In genomic region chr9:120362446-120362845, GRCh38 we compare ENCODE assay signal across 18 cellular contexts.
DNase-seq lines count a peak whose midpoint lies in the region; ATAC-seq, FAIRE-seq and TF ChIP-seq lines count a peak whose summit lies in the region.
"Had no signal": no experiment of that assay in that cellular context is flagged by ENCODE, and none has a peak within 500 bp of the region (broad histone marks: within the 10 kb centered on the region; RNA-seq: fewer than 3 reads in every experiment).

No MANE protein-coding gene starts in this region.

- H4K20me1 ChIP-seq in astrocyte (ENCODE audit: insufficient read depth, low read length): no peaks in the 10 kb centered on the region

- no peak overlapping the region for H3K4me3 Mint-ChIP-seq in astrocyte (ENCODE audit: unreplicated experiment)

- no peak overlapping the region for H3K4me2 ChIP-seq in astrocyte (ENCODE audit: low read length)
- H3K4me2 ChIP-seq: PC-9 had no signal

- H3K4me3 ChIP-seq in astrocyte (ENCODE audit: insufficient read depth, low read depth, low read length) (no peak overlapping the region), foreskin fibroblast (ENCODE audit: low read depth in 1 of 2, low read length in 2 of 2) (no peak overlapping the region)
- H3K4me3 ChIP-seq: GM12878, PC-9 had no signal

- DNase-seq in HCEC 1CT (peak; percentile 42), astrocyte (ENCODE audit: low read depth) (peak; percentile 19), foreskin fibroblast (peak; percentile 62 to 69), renal cortical epithelial cell (ENCODE audit: low read depth) (peak; percentile 91), ecto neural progenitor cell (ENCODE audit: low spot score) (no peak), NCI-H187 (lab: John Stamatoyannopoulos, UW) (no peak)
- DNase-seq: C1 segment of cervical spinal cord, KBM-7, NCI-H1092 treated with DMSO at 0.1 percent for 48 hours, NCI-H1694, NCI-H345, PC-9, Right ventricle myocardium superior had no signal

- H3K4me1 Mint-ChIP-seq in astrocyte (ENCODE audit: low read depth, unreplicated experiment): peaks cover 28% of the 10 kb centered on the region

- H3K9me3 ChIP-seq in astrocyte (ENCODE audit: insufficient read depth, low read depth, low read length): no peaks in the 10 kb centered on the region

- H3K27ac Mint-ChIP-seq in astrocyte (ENCODE audit: unreplicated experiment): no peak overlapping the region

- no peaks in the 10 kb centered on the region for H3K36me3 Mint-ChIP-seq in astrocyte (ENCODE audit: low read depth, unreplicated experiment)

- no peak for FAIRE-seq in astrocyte (lab: Jason Lieb, UNC)
- FAIRE-seq: GM12878, GM18507 had no signal

- ATAC-seq in GM21526 (IDR thresholded peaks at IDR 0.05; ENCODE audit: low FRiP score, unreplicated experiment): no peak
- ATAC-seq: GM12878, SK-N-SH treated with all-trans-retinoic acid at 6 μM for 48 hours had no signal

- no peak overlapping the region for H3K9ac ChIP-seq in astrocyte (ENCODE audit: low read length)

- no peaks in the 10 kb centered on the region for H3K79me2 ChIP-seq in astrocyte (ENCODE audit: insufficient read depth, low read length)

- no peak overlapping the region for H2AFZ ChIP-seq in astrocyte (ENCODE audit: low read depth, low read length)
- H2AFZ ChIP-seq: PC-9 had no signal

- no peaks in the 10 kb centered on the region for H3K27me3 Mint-ChIP-seq in astrocyte (ENCODE audit: low read depth, unreplicated experiment)

- peaks cover 11% of the 10 kb centered on the region for H3K9me3 Mint-ChIP-seq in astrocyte (ENCODE audit: unreplicated experiment)

- TF ChIP-seq CTCF in astrocyte (IDR thresholded peaks at IDR 0.05; ENCODE audit: insufficient read depth, low read depth, low read length) (no peak), foreskin fibroblast (IDR thresholded peaks at IDR 0.05; ENCODE audit: low read depth, low read length) (no peak)

- no peaks in the 10 kb centered on the region for H3K36me3 ChIP-seq in astrocyte (ENCODE audit: insufficient read depth, low read length)

- H3K27ac ChIP-seq in astrocyte (ENCODE audit: low read depth, low read length): no peak overlapping the region
- H3K27ac ChIP-seq: HL-60, PC-9 had no signal

- H3K4me1 ChIP-seq in astrocyte (ENCODE audit: insufficient read depth, low read length): peaks cover 7% of the 10 kb centered on the region

- H3K27me3 ChIP-seq in astrocyte (ENCODE audit: insufficient read depth, low read length): no peaks in the 10 kb centered on the region

Comparison
In these comparisons a context has a peak if more than half of its experiments do, and no peak if none do; other contexts are left out.
1. DNase-seq: peak in HCEC 1CT (single experiment), astrocyte (single experiment), foreskin fibroblast (2 of 2) and renal cortical epithelial cell (single experiment); none in ecto neural progenitor cell (single experiment) and NCI-H187 (0 of 2).